1 cellular context compared by ENCODE assay signal in the genomic region with DNA sequence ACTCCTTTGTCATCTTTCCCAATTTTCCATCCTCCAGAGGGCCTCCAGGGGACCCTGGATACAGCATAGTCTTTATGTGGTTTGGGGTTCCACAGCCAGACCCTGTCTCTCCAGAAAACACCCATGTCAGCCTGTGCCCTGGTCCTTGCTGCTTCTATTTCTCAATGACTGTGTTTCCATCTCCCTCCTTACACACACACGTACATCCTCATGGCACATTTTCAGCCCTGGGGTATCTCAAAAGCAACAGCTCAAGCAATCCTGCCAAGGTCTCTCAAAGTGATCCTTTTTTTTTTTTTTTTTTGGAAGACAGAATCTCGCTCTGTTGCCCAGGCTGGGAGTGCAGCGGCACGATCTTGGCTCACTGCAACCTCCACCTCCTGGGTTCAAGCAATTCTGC.
TF ChIP-seq lines count a peak whose summit lies in the region.

No MANE protein-coding gene starts in this region.

TF ChIP-seq in IMR-90, 13 proteins besides CTCF, POLR2A, EP300 and RAD21:
- TF ChIP-seq BHLHE40 (IDR thresholded peaks at IDR 0.05; ENCODE audit: low read depth, low read length), result no peak
- no peak for TF ChIP-seq MXI1 (IDR thresholded peaks at IDR 0.05; ENCODE audit: borderline replicate concordance, low read depth, low read length)
- no peak for TF ChIP-seq RCOR1 (IDR thresholded peaks at IDR 0.05; ENCODE audit: insufficient replicate concordance, low read length)
- no peak for TF ChIP-seq FOS (IDR thresholded peaks at IDR 0.05; ENCODE audit: low read depth, low read length)
- TF ChIP-seq SMC3 (IDR thresholded peaks at IDR 0.05; ENCODE audit: low read depth, low read length), result no peak
- TF ChIP-seq, protein P1, sequence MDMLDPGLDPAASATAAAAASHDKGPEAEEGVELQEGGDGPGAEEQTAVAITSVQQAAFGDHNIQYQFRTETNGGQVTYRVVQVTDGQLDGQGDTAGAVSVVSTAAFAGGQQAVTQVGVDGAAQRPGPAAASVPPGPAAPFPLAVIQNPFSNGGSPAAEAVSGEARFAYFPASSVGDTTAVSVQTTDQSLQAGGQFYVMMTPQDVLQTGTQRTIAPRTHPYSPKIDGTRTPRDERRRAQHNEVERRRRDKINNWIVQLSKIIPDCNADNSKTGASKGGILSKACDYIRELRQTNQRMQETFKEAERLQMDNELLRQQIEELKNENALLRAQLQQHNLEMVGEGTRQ (IDR thresholded peaks at IDR 0.05; ENCODE audit: low read depth, low read length), result no peak
- no peak for TF ChIP-seq NFE2L2 (IDR thresholded peaks at IDR 0.05; ENCODE audit: low read depth, low read length)
- TF ChIP-seq ELK1 (IDR thresholded peaks at IDR 0.05; ENCODE audit: borderline replicate concordance, low read depth, low read length), result no peak
- no peak for TF ChIP-seq RFX5 (IDR thresholded peaks at IDR 0.05; ENCODE audit: low read depth, low read length)
- TF ChIP-seq CHD1 (IDR thresholded peaks at IDR 0.05; ENCODE audit: low read depth, low read length), result no peak
- no peak for TF ChIP-seq CEBPB (IDR thresholded peaks at IDR 0.05; ENCODE audit: low read depth, low read length)
- TF ChIP-seq MAFK (IDR thresholded peaks at IDR 0.05; ENCODE audit: low read depth, low read length), result no peak
- no peak for TF ChIP-seq MAZ (IDR thresholded peaks at IDR 0.05; ENCODE audit: borderline replicate concordance, low read depth, low read length)
TF ChIP-seq in IMR-90: peak in this region for 0.
